Comparison of ENCODE assay signal across 7 cellular contexts in the genomic region with DNA sequence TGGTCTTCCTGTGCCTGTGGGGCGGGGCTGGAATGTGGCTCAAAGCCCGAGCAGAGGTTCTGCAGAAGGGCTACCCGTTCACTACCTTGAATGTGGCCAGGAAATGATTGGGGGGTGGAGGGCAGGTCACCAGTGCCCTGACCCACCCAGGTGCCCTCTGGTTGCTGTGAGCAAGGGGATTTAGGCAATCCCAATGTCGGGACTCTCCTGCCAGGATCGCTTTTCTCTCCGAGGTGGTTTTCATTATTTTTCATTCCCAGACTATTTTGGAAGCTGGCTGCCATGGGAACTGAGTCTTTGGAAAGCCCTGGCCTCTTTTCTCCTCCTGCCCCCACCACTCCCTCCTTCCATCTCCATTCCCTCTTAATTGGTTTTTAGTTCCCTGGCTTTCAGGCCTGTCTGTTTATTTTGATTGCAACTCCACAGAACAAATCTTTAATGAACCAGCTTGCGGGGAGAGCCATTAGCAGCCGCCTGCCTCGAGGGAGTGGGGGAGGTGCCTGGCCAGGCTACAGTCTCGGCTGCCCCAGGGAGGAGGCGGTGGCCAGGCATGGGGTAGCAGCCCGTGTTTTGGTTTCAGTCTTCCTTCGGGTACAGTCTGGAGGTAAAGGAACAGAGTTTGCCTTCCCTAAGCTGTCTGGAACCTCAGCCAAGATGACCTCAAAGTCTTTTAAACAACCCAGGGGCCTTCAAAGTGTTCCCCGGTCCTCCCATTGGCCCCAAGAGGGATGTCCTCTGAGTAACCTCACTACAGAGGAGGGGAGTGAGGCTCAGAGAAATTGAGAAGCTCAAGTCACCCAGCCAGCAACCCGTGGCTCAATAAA.
DNase-seq lines count a peak whose midpoint lies in the region; ATAC-seq, FAIRE-seq and TF ChIP-seq lines count a peak whose summit lies in the region.

No MANE protein-coding gene starts in this region.

- no peaks in the 10 kb centered on the region for H3K36me3 ChIP-seq in keratinocyte (ENCODE audit: control insufficient read depth in 2 of 2, extremely low read depth in 1 of 2, insufficient read depth in 2 of 2, low read length in 2 of 2)

- H3K9me3 ChIP-seq in keratinocyte (ENCODE audit: control insufficient read depth, low read depth, low read length): no peaks in the 10 kb centered on the region

- H3K4me3 ChIP-seq in astrocyte of the cerebellum (ENCODE audit: low read depth, low read length): no peak overlapping the region
- H3K4me3 ChIP-seq in keratinocyte (ENCODE audit: control insufficient read depth in 2 of 3, extremely low read depth in 1 of 3, insufficient read depth in 2 of 3, low read depth in 1 of 3, low read length in 3 of 3): no peak overlapping the region

- H3K9me1 ChIP-seq in keratinocyte (ENCODE audit: control insufficient read depth, extremely low read depth, insufficient read depth, low read length): no peaks in the 10 kb centered on the region

- no peaks in the 10 kb centered on the region for H3K27me3 ChIP-seq in keratinocyte (ENCODE audit: control insufficient read depth, extremely low read depth, insufficient read depth, low read length)

- H3K4me1 ChIP-seq in keratinocyte (ENCODE audit: control insufficient read depth, extremely low read depth, insufficient read depth, low read length): peaks cover 28% of the 10 kb centered on the region

- dilution Hi-C loops in keratinocyte (cut with MboI; ENCODE audit: extremely low pct_ligation_motif_present, low sequenced_read_pairs): no loop called here

- TF ChIP-seq CTCF in astrocyte of the cerebellum (IDR thresholded peaks at IDR 0.05; ENCODE audit: low read depth, low read length, missing control alignments) (no peak), keratinocyte (optimal IDR thresholded peaks at IDR 0.05 in 1 of 3, IDR thresholded peaks at IDR 0.05 in 1 of 3, conservative IDR thresholded peaks at IDR 0.05 in 1 of 3; ENCODE audit: extremely low read depth in 1 of 3, insufficient read depth in 2 of 3, low read length in 3 of 3) (no peak)

- peak overlapping the region; percentile 90 for H2AFZ ChIP-seq in keratinocyte (ENCODE audit: control insufficient read depth, low read length)

- in situ Hi-C loops in astrocyte of the cerebellum (cut with HindIII; ENCODE audit: low sequenced_read_pairs): no loop called here

- H3K79me2 ChIP-seq in keratinocyte (ENCODE audit: control insufficient read depth, insufficient read depth, low read length): no peaks in the 10 kb centered on the region

- peak overlapping the region; percentile 30 for H3K9ac ChIP-seq in keratinocyte (ENCODE audit: control insufficient read depth, extremely low read depth, insufficient read depth, low read length)

- FAIRE-seq in keratinocyte (lab: Jason Lieb, UNC): no peak

- no peak for ATAC-seq in GM18505 (IDR thresholded peaks at IDR 0.05; ENCODE audit: unreplicated experiment)

- peak overlapping the region; percentile 66 for H3K4me2 ChIP-seq in keratinocyte (ENCODE audit: control insufficient read depth, extremely low read depth, insufficient read depth, low read depth, low read length)

- DNase-seq in M059J (ENCODE audit: low read depth) (peak; percentile 90), astrocyte of the cerebellum (ENCODE audit: low read depth) (peak; percentile 66), keratinocyte (ENCODE audit: low read depth, low spot score) (no peak), stromal cell of bone marrow (ENCODE audit: low read depth) (peak; percentile 67), NCI-H226 (no peak)
- no peak for DNase-seq in activated naive CD4-positive, alpha-beta T cell treated with Interleukin-2 at 50 U/mL for 16 hours

- no peak for TF ChIP-seq POLR2A in GM18505 (IDR thresholded peaks at IDR 0.05; ENCODE audit: borderline replicate concordance, extremely low read depth, insufficient read depth, insufficient read length)

- no peak overlapping the region for H3K27ac ChIP-seq in keratinocyte (ENCODE audit: control insufficient read depth, insufficient read depth, low read length)

- no peaks in the 10 kb centered on the region for H4K20me1 ChIP-seq in keratinocyte (ENCODE audit: control insufficient read depth, extremely low read depth, insufficient read depth, low read length)

Comparison
In these comparisons a context has a peak if more than half of its experiments do, and no peak if none do; other contexts are left out.
1. DNase-seq: peak in M059J (single experiment), astrocyte of the cerebellum (single experiment) and stromal cell of bone marrow (single experiment); none in keratinocyte (single experiment), NCI-H226 (single experiment) and activated naive CD4-positive, alpha-beta T cell treated with Interleukin-2 at 50 U/mL for 16 hours (single experiment).